In the genomic region with DNA sequence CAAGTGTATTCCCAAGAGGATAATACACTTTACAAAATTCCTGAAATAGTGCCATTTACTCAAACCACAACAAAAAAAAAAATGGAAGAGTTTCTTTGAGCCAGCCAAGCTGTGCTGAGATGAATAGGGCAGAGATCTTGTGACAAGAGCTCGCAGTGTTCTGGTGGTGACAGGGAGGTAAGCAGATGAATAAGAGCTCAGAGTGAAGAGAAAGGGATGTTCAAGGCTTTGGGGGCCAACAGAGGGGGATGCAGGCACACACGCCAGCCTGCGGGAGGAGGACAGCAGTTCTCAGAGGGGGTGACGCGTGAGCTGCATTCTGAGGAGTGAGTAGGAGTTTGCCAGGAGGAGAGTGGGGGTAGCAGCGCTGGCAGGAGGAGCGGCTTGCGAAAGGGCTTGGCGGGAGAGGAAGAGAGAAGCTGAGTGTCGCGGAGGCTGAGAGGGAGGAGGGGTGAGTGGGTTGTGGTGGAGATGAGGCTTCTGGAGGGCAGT, we compare ENCODE assay signal across 9 cellular contexts.
DNase-seq lines count a peak whose midpoint lies in the region; ATAC-seq and TF ChIP-seq lines count a peak whose summit lies in the region.
"Had no signal": no experiment of that assay in that cellular context is flagged by ENCODE, and none has a peak within 500 bp of the region (broad histone marks: within the 10 kb centered on the region; RNA-seq: fewer than 3 reads in every experiment).

No MANE protein-coding gene starts in this region.

- peaks cover 0 to 5% (median under 1%) of the 10 kb centered on the region in 4 donors for H3K4me1 Mint-ChIP-seq in naive thymus-derived CD8-positive, alpha-beta T cell

- TF ChIP-seq CTCF in AG09309 (IDR thresholded peaks at IDR 0.05; ENCODE audit: control insufficient read depth, insufficient read depth, low read depth, low read length, missing control alignments): no peak
- TF ChIP-seq CTCF in fibroblast of lung (conservative IDR thresholded peaks at IDR 0.05 in 1 of 2, IDR thresholded peaks at IDR 0.05 in 1 of 2; ENCODE audit: low read depth in 1 of 2, low read length in 2 of 2): no peak
- no peak for TF ChIP-seq CTCF in GM20000 (IDR thresholded peaks at IDR 0.05; ENCODE audit: extremely low read depth, missing control alignments)

- no peak overlapping the region for H3K4me3 Mint-ChIP-seq in naive thymus-derived CD8-positive, alpha-beta T cell

- DNase-seq in AG09309 (ENCODE audit: low read depth): no peak
- peak; percentile 36 for DNase-seq in NOMO-1 treated with DMSO at 0.1 percent for 48 hours (lab: John Stamatoyannopoulos, UW; ENCODE audit: unreplicated experiment)
- DNase-seq in fibroblast of lung (ENCODE audit: low read depth in 2 of 2): peak; percentile 76 to 87
- DNase-seq in myocyte (ENCODE audit: low read depth): peak; percentile 53
- no peak for DNase-seq in dedifferentiated amniotic fluid mesenchymal stem cell (ENCODE audit: extremely low spot score)
- DNase-seq in GM20000 (ENCODE audit: low spot score): no peak
- DNase-seq in naive thymus-derived CD8-positive, alpha-beta T cell: no peak
- DNase-seq: NCI-H1436 treated with DMSO at 0.1 percent for 48 hours had no signal

- H3K27me3 Mint-ChIP-seq in naive thymus-derived CD8-positive, alpha-beta T cell: peaks cover 0 to 15% (median 5%) of the 10 kb centered on the region in 5 donors

- H4K20me1 ChIP-seq in fibroblast of lung (ENCODE audit: control insufficient read depth, extremely low read depth, insufficient read depth, low read length): no peaks in the 10 kb centered on the region

- H3K27ac Mint-ChIP-seq in naive thymus-derived CD8-positive, alpha-beta T cell: no peak overlapping the region

- H3K4me1 ChIP-seq in fibroblast of lung (ENCODE audit: control insufficient read depth, extremely low read depth, insufficient read depth, low read length): peaks cover 5% of the 10 kb centered on the region

- H3K9me3 ChIP-seq in fibroblast of lung (ENCODE audit: control insufficient read depth, insufficient read depth, low read depth, low read length): no peaks in the 10 kb centered on the region

- no peaks in the 10 kb centered on the region for H3K27me3 ChIP-seq in fibroblast of lung (ENCODE audit: control insufficient read depth, insufficient read depth, low read length)

- no peaks in the 10 kb centered on the region for H3K36me3 Mint-ChIP-seq in naive thymus-derived CD8-positive, alpha-beta T cell

- H3K36me3 ChIP-seq in fibroblast of lung (ENCODE audit: control insufficient read depth, insufficient read depth, low read length): no peaks in the 10 kb centered on the region

- H3K4me2 ChIP-seq in fibroblast of lung (ENCODE audit: extremely low read depth, insufficient read depth, low read length): peak overlapping the region; percentile 80

- peak overlapping the region; percentile 80 for H2AFZ ChIP-seq in fibroblast of lung (ENCODE audit: low read length)

- H3K79me2 ChIP-seq in fibroblast of lung (ENCODE audit: control insufficient read depth, insufficient read depth, low read length): no peaks in the 10 kb centered on the region

- ATAC-seq in HG02840 (IDR thresholded peaks at IDR 0.05; ENCODE audit: low FRiP score, unreplicated experiment): no peak
- no peak for ATAC-seq in naive thymus-derived CD8-positive, alpha-beta T cell

- POLR2A ChIA-PET in naive thymus-derived CD8-positive, alpha-beta T cell (lab: Charles Lee): no interaction called here

- H3K9ac ChIP-seq in fibroblast of lung (ENCODE audit: insufficient read depth, low read length): no peak overlapping the region

- peak overlapping the region; percentile 56 for H3K27ac ChIP-seq in fibroblast of lung (ENCODE audit: insufficient read depth, low read length)

- H3K9me3 Mint-ChIP-seq in naive thymus-derived CD8-positive, alpha-beta T cell: no peaks in the 10 kb centered on the region

- peak overlapping the region; percentile 21 for H3K4me3 ChIP-seq in AG09309 (ENCODE audit: control insufficient read depth, low read depth, low read length)
- peak overlapping the region; percentile 16 to 27 (median 24) for H3K4me3 ChIP-seq in fibroblast of lung (replicated peaks in 1 of 4; ENCODE audit: control extremely low read depth in 1 of 4, insufficient read depth in 1 of 4, low read depth in 3 of 4, low read length in 4 of 4)

Comparison
In these comparisons a context has a peak if more than half of its experiments do, and no peak if none do; other contexts are left out.
1. DNase-seq: peak in NOMO-1 treated with DMSO at 0.1 percent for 48 hours (single experiment), fibroblast of lung (2 of 2) and myocyte (single experiment); none in AG09309 (single experiment), dedifferentiated amniotic fluid mesenchymal stem cell (single experiment), GM20000 (single experiment) and naive thymus-derived CD8-positive, alpha-beta T cell (0 of 10).